Comparison of ENCODE assay signal across 20 cellular contexts in the genomic region with DNA sequence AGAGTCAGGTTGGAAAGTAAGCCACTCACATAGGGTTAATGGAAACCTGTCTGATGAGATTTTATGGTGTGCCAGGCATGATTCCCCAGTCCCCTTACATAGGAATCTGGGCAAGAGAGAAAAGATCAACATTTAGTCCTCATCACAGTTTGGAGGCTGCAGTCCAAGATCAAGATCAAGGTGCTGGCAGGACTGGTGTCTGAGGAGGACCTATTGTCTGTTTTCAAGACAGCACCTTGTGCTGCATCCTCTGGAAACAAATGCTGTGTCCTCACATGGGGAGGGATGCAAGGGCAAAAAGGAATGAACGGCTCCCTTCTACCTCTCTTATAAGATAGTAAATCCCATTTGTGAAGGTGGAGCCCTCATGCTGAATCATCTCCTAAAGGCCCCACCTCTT.
DNase-seq lines count a peak whose midpoint lies in the region; ATAC-seq and TF ChIP-seq lines count a peak whose summit lies in the region.
"Had no signal": no experiment of that assay in that cellular context is flagged by ENCODE, and none has a peak within 500 bp of the region (broad histone marks: within the 10 kb centered on the region; RNA-seq: fewer than 3 reads in every experiment).

No MANE protein-coding gene starts in this region.

- TF ChIP-seq CTCF in WTC11 (IDR thresholded peaks at IDR 0.05) = no peak
- TF ChIP-seq CTCF in prostate gland (IDR thresholded peaks at IDR 0.05) = no peak
- TF ChIP-seq CTCF in thyroid gland (IDR thresholded peaks at IDR 0.05) = no peak

- WGBS in prostate gland = 17% methylated on average over 1 of the region's 1 CpG
- WGBS in thyroid gland, 2 donors = 60 to 84% methylated on average over 1 of the region's 1 CpG

- peaks cover 10% of the 10 kb centered on the region for H3K27me3 Mint-ChIP-seq in WTC11 (ENCODE audit: low read depth)
- no peaks in the 10 kb centered on the region for H3K27me3 Mint-ChIP-seq in activated CD4-positive, alpha-beta T cell treated with anti-CD3 and anti-CD28 coated beads for 36 hours
- H3K27me3 Mint-ChIP-seq: CD4-positive, CD25-positive, alpha-beta regulatory T cell had no signal

- H3K4me3 ChIP-seq in HUES6 (ENCODE audit: low read depth, low read length) (no peak overlapping the region), prostate gland (no peak overlapping the region), thyroid gland (replicated peaks in 1 of 3) (no peak overlapping the region)
- H3K4me3 ChIP-seq: HAP-1, K562 had no signal

- CTCF ChIA-PET in WTC11 (lab: Charles Lee) = no interaction called here
- CTCF ChIA-PET in activated CD4-positive, alpha-beta T cell treated with anti-CD3 and anti-CD28 coated beads for 36 hours (lab: Charles Lee) = interaction anchor here (0.7 kb wide), 1 partner anchor 86 kb away, joined by 3 read pairs; no protein-coding TSS in a partner anchor

- TF ChIP-seq POLR2A in prostate gland (IDR thresholded peaks at IDR 0.05) (no peak), erythroblast (IDR thresholded peaks at IDR 0.05; ENCODE audit: low read length) (no peak), thyroid gland (IDR thresholded peaks at IDR 0.05) (no peak)

- H3K4me1 ChIP-seq in HUES6 (ENCODE audit: control insufficient read depth, insufficient read depth, low read length) (peaks cover 24% of the 10 kb centered on the region), prostate gland (replicated peaks) (no peaks in the 10 kb centered on the region), thyroid gland (no peaks in the 10 kb centered on the region)
- H3K4me1 ChIP-seq: BE2C, HAP-1 had no signal

- peaks cover 43% of the 10 kb centered on the region for H3K36me3 Mint-ChIP-seq in WTC11
- H3K36me3 Mint-ChIP-seq in activated CD4-positive, alpha-beta T cell treated with anti-CD3 and anti-CD28 coated beads for 36 hours (ENCODE audit: low read depth) = no peaks in the 10 kb centered on the region
- H3K36me3 Mint-ChIP-seq: CD4-positive, CD25-positive, alpha-beta regulatory T cell; CD8-positive, alpha-beta memory T cell had no signal

- intact Hi-C loops in prostate gland (cut with DNase I) (no loop called here), thyroid gland (cut with DNase I) (no loop called here)
- intact Hi-C loops in activated CD4-positive, alpha-beta T cell treated with anti-CD3 and anti-CD28 coated beads for 36 hours (cut with DNase I, micrococcal nuclease) = no loop called here

- H3K9me3 Mint-ChIP-seq in WTC11 = peaks cover 54% of the 10 kb centered on the region
- H3K9me3 Mint-ChIP-seq in activated CD4-positive, alpha-beta T cell treated with anti-CD3 and anti-CD28 coated beads for 36 hours (ENCODE audit: low read depth) = peaks cover 14% of the 10 kb centered on the region

- peak overlapping the region; percentile 19; the same call in 1 of the 2 replicates for H3K27ac Mint-ChIP-seq in WTC11
- H3K27ac Mint-ChIP-seq in activated CD4-positive, alpha-beta T cell treated with anti-CD3 and anti-CD28 coated beads for 36 hours = no peak overlapping the region
- H3K27ac Mint-ChIP-seq: CD4-positive, CD25-positive, alpha-beta regulatory T cell; CD8-positive, alpha-beta memory T cell had no signal

- no peaks in the 10 kb centered on the region for H3K36me3 ChIP-seq in HUES6 (ENCODE audit: control insufficient read depth, insufficient read depth, low read length)
- H3K36me3 ChIP-seq in prostate gland = no peaks in the 10 kb centered on the region
- H3K36me3 ChIP-seq in thyroid gland = no peaks in the 10 kb centered on the region
- H3K36me3 ChIP-seq: BE2C, HAP-1 had no signal

- no peak for DNase-seq in WTC11 (ENCODE audit: low spot score)
- DNase-seq in islet precursor cell = peak; percentile 74
- peak; percentile 33 for DNase-seq in prostate gland (ENCODE audit: low spot score)
- no peak for DNase-seq in activated gamma-delta T cell treated with Interleukin-2 at 50 U/mL for 16 hours
- no peak for DNase-seq in activated CD4-positive, alpha-beta T cell treated with anti-CD3 and anti-CD28 coated beads for 36 hours
- no peak for DNase-seq in erythroblast (lab: John Stamatoyannopoulos, UW)
- DNase-seq in thyroid gland = no peak
- DNase-seq: ACHN; BE2C; C1 segment of cervical spinal cord; CD4-positive, CD25-positive, alpha-beta regulatory T cell; CD8-positive, alpha-beta memory T cell; COR-L47; DMS 273 treated with DMSO at 0.1 percent for 48 hours; DMS53; GOT3; IMR-90 had no signal

- ATAC-seq in WTC11 = no peak
- ATAC-seq in activated CD4-positive, alpha-beta T cell treated with anti-CD3 and anti-CD28 coated beads for 36 hours = no peak
- ATAC-seq: K562 had no signal

- H3K27ac ChIP-seq in HUES6 (ENCODE audit: low read depth, low read length) = no peak overlapping the region; the same call in 1 of the 2 replicates
- H3K27ac ChIP-seq in prostate gland = no peak overlapping the region
- H3K27ac ChIP-seq in thyroid gland = no peak overlapping the region

- H3K4me3 Mint-ChIP-seq in WTC11 = no peak overlapping the region
- H3K4me3 Mint-ChIP-seq in activated CD4-positive, alpha-beta T cell treated with anti-CD3 and anti-CD28 coated beads for 36 hours = no peak overlapping the region
- H3K4me3 Mint-ChIP-seq: CD4-positive, CD25-positive, alpha-beta regulatory T cell; CD8-positive, alpha-beta memory T cell had no signal

- no peaks in the 10 kb centered on the region for H3K27me3 ChIP-seq in HUES6 (ENCODE audit: control insufficient read depth, insufficient read depth, low read length)
- no peaks in the 10 kb centered on the region for H3K27me3 ChIP-seq in prostate gland (replicated peaks; ENCODE audit: insufficient read depth)
- no peaks in the 10 kb centered on the region for H3K27me3 ChIP-seq in thyroid gland
- H3K27me3 ChIP-seq: BE2C had no signal

- H3K9me3 ChIP-seq in HUES6 (ENCODE audit: control insufficient read depth, insufficient read depth, low read depth, low read length) (peaks cover 47% of the 10 kb centered on the region), prostate gland (no peaks in the 10 kb centered on the region), thyroid gland (no peaks in the 10 kb centered on the region)
- H3K9me3 ChIP-seq: BE2C, HAP-1 had no signal

- POLR2A ChIA-PET in WTC11 (lab: Charles Lee) = no interaction called here
- POLR2A ChIA-PET in activated CD4-positive, alpha-beta T cell treated with anti-CD3 and anti-CD28 coated beads for 36 hours (lab: Charles Lee) = no interaction called here

- H3K4me1 Mint-ChIP-seq in WTC11 = peaks cover 39% of the 10 kb centered on the region
- no peaks in the 10 kb centered on the region for H3K4me1 Mint-ChIP-seq in activated CD4-positive, alpha-beta T cell treated with anti-CD3 and anti-CD28 coated beads for 36 hours
- H3K4me1 Mint-ChIP-seq: CD4-positive, CD25-positive, alpha-beta regulatory T cell; CD8-positive, alpha-beta memory T cell had no signal

- H3K9ac ChIP-seq in HUES6 (ENCODE audit: low read length) = peak overlapping the region; percentile 5

TF ChIP-seq in WTC11, 78 proteins besides CTCF, POLR2A, EP300 and RAD21 (continues in another document):
- TF ChIP-seq TEAD4 (CRISPR knock-in tag; IDR thresholded peaks at IDR 0.05) (no peak), SP1 (CRISPR knock-in tag; conservative IDR thresholded peaks at IDR 0.05) (no peak), MYBL2 (CRISPR knock-in tag; IDR thresholded peaks at IDR 0.05) (no peak), NFYB (CRISPR knock-in tag; conservative IDR thresholded peaks at IDR 0.05; ENCODE audit: low read depth) (no peak)
- TF ChIP-seq, protein P1, sequence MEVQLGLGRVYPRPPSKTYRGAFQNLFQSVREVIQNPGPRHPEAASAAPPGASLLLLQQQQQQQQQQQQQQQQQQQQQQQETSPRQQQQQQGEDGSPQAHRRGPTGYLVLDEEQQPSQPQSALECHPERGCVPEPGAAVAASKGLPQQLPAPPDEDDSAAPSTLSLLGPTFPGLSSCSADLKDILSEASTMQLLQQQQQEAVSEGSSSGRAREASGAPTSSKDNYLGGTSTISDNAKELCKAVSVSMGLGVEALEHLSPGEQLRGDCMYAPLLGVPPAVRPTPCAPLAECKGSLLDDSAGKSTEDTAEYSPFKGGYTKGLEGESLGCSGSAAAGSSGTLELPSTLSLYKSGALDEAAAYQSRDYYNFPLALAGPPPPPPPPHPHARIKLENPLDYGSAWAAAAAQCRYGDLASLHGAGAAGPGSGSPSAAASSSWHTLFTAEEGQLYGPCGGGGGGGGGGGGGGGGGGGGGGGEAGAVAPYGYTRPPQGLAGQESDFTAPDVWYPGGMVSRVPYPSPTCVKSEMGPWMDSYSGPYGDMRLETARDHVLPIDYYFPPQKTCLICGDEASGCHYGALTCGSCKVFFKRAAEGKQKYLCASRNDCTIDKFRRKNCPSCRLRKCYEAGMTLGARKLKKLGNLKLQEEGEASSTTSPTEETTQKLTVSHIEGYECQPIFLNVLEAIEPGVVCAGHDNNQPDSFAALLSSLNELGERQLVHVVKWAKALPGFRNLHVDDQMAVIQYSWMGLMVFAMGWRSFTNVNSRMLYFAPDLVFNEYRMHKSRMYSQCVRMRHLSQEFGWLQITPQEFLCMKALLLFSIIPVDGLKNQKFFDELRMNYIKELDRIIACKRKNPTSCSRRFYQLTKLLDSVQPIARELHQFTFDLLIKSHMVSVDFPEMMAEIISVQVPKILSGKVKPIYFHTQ (CRISPR knock-in tag; IDR thresholded peaks at IDR 0.05) = no peak
- TF ChIP-seq, protein P2, sequence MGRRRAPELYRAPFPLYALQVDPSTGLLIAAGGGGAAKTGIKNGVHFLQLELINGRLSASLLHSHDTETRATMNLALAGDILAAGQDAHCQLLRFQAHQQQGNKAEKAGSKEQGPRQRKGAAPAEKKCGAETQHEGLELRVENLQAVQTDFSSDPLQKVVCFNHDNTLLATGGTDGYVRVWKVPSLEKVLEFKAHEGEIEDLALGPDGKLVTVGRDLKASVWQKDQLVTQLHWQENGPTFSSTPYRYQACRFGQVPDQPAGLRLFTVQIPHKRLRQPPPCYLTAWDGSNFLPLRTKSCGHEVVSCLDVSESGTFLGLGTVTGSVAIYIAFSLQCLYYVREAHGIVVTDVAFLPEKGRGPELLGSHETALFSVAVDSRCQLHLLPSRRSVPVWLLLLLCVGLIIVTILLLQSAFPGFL (CRISPR knock-in tag; IDR thresholded peaks at IDR 0.05; ENCODE audit: borderline replicate concordance) = no peak
- TF ChIP-seq, protein P3, sequence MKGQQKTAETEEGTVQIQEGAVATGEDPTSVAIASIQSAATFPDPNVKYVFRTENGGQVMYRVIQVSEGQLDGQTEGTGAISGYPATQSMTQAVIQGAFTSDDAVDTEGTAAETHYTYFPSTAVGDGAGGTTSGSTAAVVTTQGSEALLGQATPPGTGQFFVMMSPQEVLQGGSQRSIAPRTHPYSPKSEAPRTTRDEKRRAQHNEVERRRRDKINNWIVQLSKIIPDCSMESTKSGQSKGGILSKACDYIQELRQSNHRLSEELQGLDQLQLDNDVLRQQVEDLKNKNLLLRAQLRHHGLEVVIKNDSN (CRISPR knock-in tag; IDR thresholded peaks at IDR 0.05) = no peak

Comparison
In these comparisons a context has a peak if more than half of its experiments do, and no peak if none do; other contexts are left out.
1. DNase-seq: peak in islet precursor cell (single experiment) and prostate gland (single experiment); none in WTC11 (single experiment), activated gamma-delta T cell treated with Interleukin-2 at 50 U/mL for 16 hours (single experiment), activated CD4-positive, alpha-beta T cell treated with anti-CD3 and anti-CD28 coated beads for 36 hours (single experiment), erythroblast (0 of 2) and thyroid gland (0 of 2).